Comparison of ENCODE assay signal across 7 cellular contexts in genomic region chr5:73693573-73694061, GRCh38.
A peak's percentile ranks its signal among the peaks of the same experiment; 100 is the strongest.
DNase-seq lines count a peak whose midpoint lies in the region; ATAC-seq, FAIRE-seq and TF ChIP-seq lines count a peak whose summit lies in the region.

No MANE protein-coding gene starts in this region.

- H3K4me3 ChIP-seq in adrenal gland: no peak overlapping the region
- no peak overlapping the region for H3K4me3 ChIP-seq in liver (ENCODE audit: low read depth in 1 of 3, low read length in 3 of 3)

- no peak for TF ChIP-seq POLR2A in adrenal gland (IDR thresholded peaks at IDR 0.05)
- no peak for TF ChIP-seq POLR2A in GM12891 (IDR thresholded peaks at IDR 0.05; ENCODE audit: low read depth, low read length)

- TF ChIP-seq RAD21 in liver (IDR thresholded peaks at IDR 0.05): peak; percentile 80 to 84

- intact Hi-C loops in adrenal gland (cut with DNase I): no loop called here

- H3K27me3 ChIP-seq in adrenal gland (no peaks in the 10 kb centered on the region), liver (ENCODE audit: control insufficient read depth in 4 of 4, insufficient read depth in 4 of 4, low read length in 3 of 4) (no peaks in the 10 kb centered on the region)

- peak; percentile 44 for ATAC-seq in GM18502 (IDR thresholded peaks at IDR 0.05; ENCODE audit: poor library complexity, unreplicated experiment)
- peak; percentile 16 for ATAC-seq in HG02981 (IDR thresholded peaks at IDR 0.05; ENCODE audit: unreplicated experiment)
- no peak for ATAC-seq in GM18519 (IDR thresholded peaks at IDR 0.05; ENCODE audit: low FRiP score, unreplicated experiment)

- DNase-seq in adrenal gland (peak in 6 of 7 donors; percentile 50 to 77 (median 60)), GM12891 (ENCODE audit: insufficient read length, low spot score) (no peak), GM19240 (ENCODE audit: insufficient read length, low spot score) (no peak)

- H3K36me3 ChIP-seq in adrenal gland (replicated peaks in 1 of 2) (no peaks in the 10 kb centered on the region), liver (ENCODE audit: control insufficient read depth in 4 of 4, insufficient read depth in 3 of 4, low read depth in 1 of 4, low read length in 3 of 4) (no peaks in the 10 kb centered on the region)

- H3K4me1 ChIP-seq in adrenal gland (replicated peaks in 1 of 2) (peaks cover 15 to 46% of the 10 kb centered on the region in 2 donors), liver (ENCODE audit: control insufficient read depth in 4 of 4, insufficient read depth in 4 of 4, low read length in 3 of 4) (peaks cover 3 to 13% (median 7%) of the 10 kb centered on the region in 4 donors)

- peak; percentile 39 to 71 (median 57) for TF ChIP-seq CTCF in adrenal gland (IDR thresholded peaks at IDR 0.05)
- peak; percentile 62 for TF ChIP-seq CTCF in liver (IDR thresholded peaks at IDR 0.05; ENCODE audit: low read depth, low read length, missing input control)

- no peaks in the 10 kb centered on the region for H3K9me3 ChIP-seq in adrenal gland (replicated peaks in 1 of 3)
- H3K9me3 ChIP-seq in liver (ENCODE audit: control insufficient read depth in 4 of 4, low read length in 3 of 4): no peaks in the 10 kb centered on the region

- WGBS in adrenal gland, 4 donors: 38 to 44% (median 43%) methylated on average over 4 of the region's 4 CpGs
- 24% methylated on average over 4 of the region's 4 CpGs for WGBS in liver

- peak overlapping the region in 3 of 5 donors; percentile 19 to 45 (median 43) for H3K27ac ChIP-seq in adrenal gland
- H3K27ac ChIP-seq in liver (ENCODE audit: low read depth in 1 of 2, low read length in 2 of 2): no peak overlapping the region

- H3K9ac ChIP-seq in liver (ENCODE audit: low read depth in 1 of 2, low read length in 2 of 2): no peak overlapping the region

- no peak for FAIRE-seq in GM12891 (lab: Jason Lieb, UNC)

TF ChIP-seq in liver, 16 proteins besides CTCF, POLR2A, EP300 and RAD21 (continues in another document):
- TF ChIP-seq ZBTB33 (IDR thresholded peaks at IDR 0.05) (no peak), FOXA2 (IDR thresholded peaks at IDR 0.05) (no peak), JUND (IDR thresholded peaks at IDR 0.05) (no peak), FOXA1 (IDR thresholded peaks at IDR 0.05) (no peak), RXRA (IDR thresholded peaks at IDR 0.05) (no peak), NR2F2 (IDR thresholded peaks at IDR 0.05) (no peak), MAX (IDR thresholded peaks at IDR 0.05) (peak; percentile 30), REST (IDR thresholded peaks at IDR 0.05) (no peak), ATF3 (IDR thresholded peaks at IDR 0.05) (no peak)

TF ChIP-seq in GM12891, 5 proteins besides CTCF, POLR2A, EP300 and RAD21:
- no peak for TF ChIP-seq POLR2AphosphoS5 (IDR thresholded peaks at IDR 0.05; ENCODE audit: low read depth, low read length)
- TF ChIP-seq POU2F2 (IDR thresholded peaks at IDR 0.05; ENCODE audit: low read depth, low read length): no peak
- no peak for TF ChIP-seq TAF1 (IDR thresholded peaks at IDR 0.05; ENCODE audit: low read depth, low read length)
- no peak for TF ChIP-seq SPI1 (IDR thresholded peaks at IDR 0.05; ENCODE audit: low read depth, low read length)
- no peak for TF ChIP-seq PAX5 (IDR thresholded peaks at IDR 0.05; ENCODE audit: insufficient read depth, low read length, severe bottlenecking)

Comparison
In these comparisons a context has a peak if more than half of its experiments do, and no peak if none do; other contexts are left out.
1. DNase-seq: peak in adrenal gland (6 of 7); none in GM12891 (single experiment) and GM19240 (single experiment).
2. H3K27ac ChIP-seq: peak in adrenal gland (3 of 5); none in liver (0 of 2).